Comparison of ENCODE assay signal across 28 cellular contexts in the genomic region with DNA sequence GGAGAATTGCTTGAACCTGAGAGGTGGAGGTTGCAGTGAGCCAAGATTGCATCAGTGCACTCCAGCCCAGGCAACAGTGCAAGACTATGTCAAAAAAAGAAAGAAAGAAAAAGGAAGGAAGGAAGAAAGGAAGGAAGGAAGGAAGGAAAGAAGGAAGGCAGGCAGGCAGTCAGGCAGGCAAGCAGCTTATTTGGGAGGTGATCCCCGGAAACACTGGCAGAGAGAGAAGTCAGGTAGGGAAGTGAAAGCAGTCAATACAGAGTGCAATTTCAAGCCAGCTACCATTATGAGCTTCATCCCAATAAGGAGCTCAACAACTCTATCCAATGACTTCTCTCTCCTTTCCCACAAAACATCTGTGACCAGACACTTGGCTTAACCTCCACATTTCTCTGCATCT.
"Had no signal": no experiment of that assay in that cellular context is flagged by ENCODE, and none has a peak within 500 bp of the region (broad histone marks: within the 10 kb centered on the region; RNA-seq: fewer than 3 reads in every experiment).

No MANE protein-coding gene starts in this region.

- H3K4me1 ChIP-seq: parathyroid adenoma, right lobe of liver had no signal

- H3K36me3 ChIP-seq: heart right ventricle, right lobe of liver, thoracic aorta, upper lobe of left lung had no signal

- H3K79me2 ChIP-seq: parathyroid adenoma had no signal

- H3K36me3 Mint-ChIP-seq: stimulated activated naive B cell treated with anti-CD40 and anti-IgM and Interleukin-4, amounts not matched to agents 10 μg/mL and 1 μg/mL and 100 μg/mL, for 72 hours had no signal

- ATAC-seq: activated CD4-positive, CD25-positive, alpha-beta regulatory T cell treated with anti-CD3 and anti-CD28 coated beads, Interleukin-2, amount 50 U/mL, for 24 hours; activated naive CD8-positive, alpha-beta T cell treated with anti-CD3 and anti-CD28 coated beads, Interleukin-2, amount 50 U/mL, for 24 hours; heart right ventricle; left colon; mucosa of descending colon; right lobe of liver; stimulated activated naive B cell treated with anti-CD40 and anti-IgM and Interleukin-4, amounts not matched to agents 10 μg/mL and 1 μg/mL and 100 μg/mL, for 72 hours had no signal

- H3K4me3 Mint-ChIP-seq: activated CD4-positive, alpha-beta memory T cell treated with anti-CD3 and anti-CD28 coated beads, Interleukin-2, amount 10 ng/mL, durations not matched to agents 7 days and 5 days; activated CD4-positive, alpha-beta T cell treated with anti-CD3 and anti-CD28 coated beads, Interleukin-2, amount 10 ng/mL, durations not matched to agents 24 days and 14 days; activated naive CD8-positive, alpha-beta T cell treated with anti-CD3 and anti-CD28 coated beads, Interleukin-2, amount 50 U/mL, for 24 hours; nephron progenitor cell; stimulated activated naive B cell treated with anti-CD40 and anti-IgM and Interleukin-4, amounts not matched to agents 10 μg/mL and 1 μg/mL and 100 μg/mL, for 72 hours; T-helper 1 cell treated with Interleukin-12 subunit alpha and Interleukin-12 subunit beta and Interleukin-4 antibody, amounts not matched to agents 30 μg/mL and 1 μg/mL, for 36 hours had no signal

- H3K27me3 ChIP-seq: right lobe of liver, upper lobe of left lung had no signal

- H3K9me3 ChIP-seq: heart right ventricle, mucosa of descending colon, right lobe of liver, thoracic aorta, upper lobe of left lung had no signal

- DNase-seq: activated CD4-positive, alpha-beta memory T cell treated with anti-CD3 and anti-CD28 coated beads, Interleukin-2, amount 10 ng/mL, durations not matched to agents 7 days and 5 days; activated CD4-positive, alpha-beta T cell treated with anti-CD3 and anti-CD28 coated beads, Interleukin-2, amount 10 ng/mL, durations not matched to agents 24 days and 14 days; activated gamma-delta T cell; activated naive CD4-positive, alpha-beta T cell treated with anti-CD3 and anti-CD28 coated beads, Interleukin-2, amount 50 U/mL, for 16 hours; activated naive CD8-positive, alpha-beta T cell treated with anti-CD3 and anti-CD28 coated beads, Interleukin-2, amount 50 U/mL, for 24 hours; activated T-cell treated with anti-CD3 and anti-CD28 coated beads for 4 hours; cerebellar nuclear complex; dermis blood vessel endothelial cell; effector CD8-positive, alpha-beta T cell; erythroblast; foreskin fibroblast; heart right ventricle; left colon; mesendoderm; mucosa of descending colon; nephron progenitor cell; nucleus accumbens; right lobe of liver; small intestine; stimulated activated CD4-positive, alpha-beta T cell treated with anti-CD3 and anti-CD28 coated beads, Interleukin-15, amount 100 ng/mL, for 24 hours; stimulated activated CD8-positive, alpha-beta memory T cell treated with anti-CD3 and anti-CD28 coated beads, Interleukin-4, amount 100 ng/mL, for 48 hours; stimulated activated naive B cell treated with anti-CD40 and anti-IgM and Interleukin-4, amounts not matched to agents 10 μg/mL and 1 μg/mL and 100 μg/mL, for 72 hours; T1000; upper lobe of left lung had no signal

- H2AFZ ChIP-seq: parathyroid adenoma had no signal

- H3K27ac ChIP-seq: heart right ventricle, parathyroid adenoma, right lobe of liver, thoracic aorta, upper lobe of left lung had no signal

- H3K27ac Mint-ChIP-seq: activated CD4-positive, alpha-beta memory T cell treated with anti-CD3 and anti-CD28 coated beads, Interleukin-2, amount 10 ng/mL, durations not matched to agents 7 days and 5 days; activated CD4-positive, alpha-beta T cell treated with anti-CD3 and anti-CD28 coated beads, Interleukin-2, amount 10 ng/mL, durations not matched to agents 24 days and 14 days; activated naive CD8-positive, alpha-beta T cell treated with anti-CD3 and anti-CD28 coated beads, Interleukin-2, amount 50 U/mL, for 24 hours; nephron progenitor cell; stimulated activated naive B cell treated with anti-CD40 and anti-IgM and Interleukin-4, amounts not matched to agents 10 μg/mL and 1 μg/mL and 100 μg/mL, for 72 hours; T-helper 1 cell treated with Interleukin-12 subunit alpha and Interleukin-12 subunit beta and Interleukin-4 antibody, amounts not matched to agents 30 μg/mL and 1 μg/mL, for 36 hours had no signal

- H3K9ac ChIP-seq: parathyroid adenoma had no signal

- H3K9me3 Mint-ChIP-seq: activated CD4-positive, alpha-beta memory T cell treated with anti-CD3 and anti-CD28 coated beads, Interleukin-2, amount 10 ng/mL, durations not matched to agents 7 days and 5 days; activated CD4-positive, alpha-beta T cell treated with anti-CD3 and anti-CD28 coated beads, Interleukin-2, amount 10 ng/mL, durations not matched to agents 24 days and 14 days; activated naive CD8-positive, alpha-beta T cell treated with anti-CD3 and anti-CD28 coated beads, Interleukin-2, amount 50 U/mL, for 24 hours; nephron progenitor cell; stimulated activated naive B cell treated with anti-CD40 and anti-IgM and Interleukin-4, amounts not matched to agents 10 μg/mL and 1 μg/mL and 100 μg/mL, for 72 hours; T-helper 1 cell treated with Interleukin-12 subunit alpha and Interleukin-12 subunit beta and Interleukin-4 antibody, amounts not matched to agents 30 μg/mL and 1 μg/mL, for 36 hours had no signal

- H3K4me3 ChIP-seq: heart right ventricle, mucosa of descending colon, right lobe of liver, thoracic aorta, upper lobe of left lung had no signal
